ENCODE assay signal across 8 cellular contexts in the genomic region with DNA sequence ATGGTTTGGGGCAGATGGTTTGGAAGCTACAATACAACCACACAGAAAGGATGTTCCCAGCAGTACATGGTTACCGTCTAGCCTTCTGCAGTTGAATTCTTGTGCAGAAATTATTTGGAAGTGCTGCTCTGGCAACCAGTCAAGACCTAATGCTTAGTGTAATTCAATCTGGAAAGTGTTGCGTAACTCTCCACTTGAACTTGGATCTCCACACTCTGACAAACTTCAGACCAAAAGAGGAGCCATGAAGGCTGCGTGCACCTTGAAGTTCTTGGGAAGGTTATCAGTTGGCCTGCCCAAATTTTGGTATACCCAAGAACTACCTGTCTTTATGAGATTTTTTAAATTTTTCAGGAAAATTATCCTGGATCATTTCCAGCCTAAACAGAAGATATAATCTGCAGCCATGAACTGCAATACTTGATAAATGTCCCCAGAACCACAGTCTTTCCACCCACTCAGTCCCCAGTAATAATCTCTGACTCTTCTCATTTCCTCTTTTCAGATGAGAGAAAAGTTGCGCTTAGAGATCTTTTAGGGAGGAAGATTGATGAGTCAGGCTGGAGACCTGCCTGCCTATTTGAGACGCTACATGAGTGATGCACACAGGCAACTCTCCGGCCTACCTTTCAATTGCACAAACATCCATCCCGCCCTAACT.
DNase-seq lines count a peak whose midpoint lies in the region; ATAC-seq and TF ChIP-seq lines count a peak whose summit lies in the region.

No MANE protein-coding gene starts in this region.

- ATAC-seq in GM21381 (IDR thresholded peaks at IDR 0.05; ENCODE audit: unreplicated experiment) (peak; percentile 86), psoas muscle (peak; percentile 68 to 88 (median 72))

- H3K27me3 ChIP-seq in MG63 (no peaks in the 10 kb centered on the region), psoas muscle (ENCODE audit: insufficient read depth in 3 of 3, low read length in 2 of 3) (no peaks in the 10 kb centered on the region)

- DNase-seq in AG20443 (ENCODE audit: low spot score), result peak; percentile 40
- DNase-seq in MG63, result peak; percentile 39
- DNase-seq in cerebellar cortex (ENCODE audit: low spot score), result peak; percentile 28
- no peak for DNase-seq in psoas muscle
- DNase-seq in activated T-cell treated with anti-CD3 and anti-CD28 coated beads for 4 hours, result no peak
- DNase-seq in stimulated activated CD8-positive, alpha-beta memory T cell treated with anti-CD3 and anti-CD28 coated beads, Interleukin-4, amount 100 ng/mL, for 48 hours, result no peak
- no peak for DNase-seq in activated CD4-positive, CD25-positive, alpha-beta regulatory T cell (lab: John Stamatoyannopoulos, UW)

- no peaks in the 10 kb centered on the region for H3K9me3 ChIP-seq in MG63
- no peaks in the 10 kb centered on the region for H3K9me3 ChIP-seq in psoas muscle

- no peak for TF ChIP-seq CTCF in psoas muscle (IDR thresholded peaks at IDR 0.05)

- no peak overlapping the region for H3K4me3 ChIP-seq in MG63
- no peak overlapping the region for H3K4me3 ChIP-seq in psoas muscle

- H3K27ac ChIP-seq in psoas muscle, result peak overlapping the region; percentile 7

- H3K4me1 ChIP-seq in psoas muscle, result peaks cover 8% of the 10 kb centered on the region

- H3K36me3 ChIP-seq in MG63, result no peaks in the 10 kb centered on the region; the same call in 1 of the 2 replicates
- peaks cover 0 to 2% of the 10 kb centered on the region in 2 donors for H3K36me3 ChIP-seq in psoas muscle (ENCODE audit: insufficient read depth in 1 of 2, low read depth in 1 of 2)

- intact Hi-C loops in psoas muscle (cut with DNase I), result no loop called here

- WGBS in psoas muscle, 3 donors, result 44 to 60% (median 45%) methylated on average over 7 of the region's 7 CpGs

Comparison
In these comparisons a context has a peak if more than half of its experiments do, and no peak if none do; other contexts are left out.
1. DNase-seq: peak in AG20443 (single experiment), MG63 (single experiment) and cerebellar cortex (single experiment); none in psoas muscle (0 of 2), activated T-cell treated with anti-CD3 and anti-CD28 coated beads for 4 hours (single experiment), stimulated activated CD8-positive, alpha-beta memory T cell treated with anti-CD3 and anti-CD28 coated beads, Interleukin-4, amount 100 ng/mL, for 48 hours (single experiment) and activated CD4-positive, CD25-positive, alpha-beta regulatory T cell (0 of 4).